Comparison of ENCODE assay signal across 10 cellular contexts in the genomic region with DNA sequence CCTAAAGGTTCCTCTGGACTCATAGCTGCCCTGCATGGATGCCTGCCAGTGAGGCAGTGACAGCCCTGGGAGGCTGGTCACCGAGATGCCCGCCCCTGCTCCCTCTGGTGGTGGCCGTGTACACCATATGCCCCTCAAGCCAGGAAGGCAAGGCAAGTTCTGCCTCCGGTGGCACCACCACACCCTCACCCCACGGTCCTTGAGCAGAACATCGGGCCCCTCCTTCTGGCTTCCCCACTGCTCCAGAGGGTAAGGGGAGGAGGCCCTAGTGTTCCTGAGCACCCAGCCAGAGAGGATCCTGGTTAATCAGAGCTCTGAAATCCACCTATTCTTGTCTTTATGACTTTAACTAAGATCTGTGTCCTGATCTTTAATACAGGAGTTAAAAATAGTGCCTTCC. TPM values are rescaled to one million over a fixed set of nuclear protein-coding genes. Genes with fewer than 3 reads are reported as not detected.
DNase-seq lines count a peak whose midpoint lies in the region; ATAC-seq, FAIRE-seq and TF ChIP-seq lines count a peak whose summit lies in the region.
"Had no signal": no experiment of that assay in that cellular context is flagged by ENCODE, and none has a peak within 500 bp of the region (broad histone marks: within the 10 kb centered on the region; RNA-seq: fewer than 3 reads in every experiment).

No MANE protein-coding gene starts in this region.

- H3K36me3 ChIP-seq in endodermal cell (ENCODE audit: control insufficient read depth, insufficient read depth, low read length) = peaks cover 42% of the 10 kb centered on the region
- no peaks in the 10 kb centered on the region for H3K36me3 ChIP-seq in parathyroid adenoma (ENCODE audit: control insufficient read depth, insufficient read depth, low read length)

- no peaks in the 10 kb centered on the region for H3K9me3 Mint-ChIP-seq in endodermal cell

- H3K27ac Mint-ChIP-seq in endodermal cell = no peak overlapping the region

- peaks cover 27% of the 10 kb centered on the region for H3K4me1 Mint-ChIP-seq in endodermal cell

- H3K4me3 ChIP-seq in AG09309 (ENCODE audit: control insufficient read depth, low read depth, low read length) = no peak overlapping the region
- H3K4me3 ChIP-seq in endodermal cell (ENCODE audit: low read length) = no peak overlapping the region
- no peak overlapping the region for H3K4me3 ChIP-seq in parathyroid adenoma (ENCODE audit: low read depth, low read length)

- TF ChIP-seq CTCF in AG09309 (IDR thresholded peaks at IDR 0.05; ENCODE audit: control insufficient read depth, insufficient read depth, low read depth, low read length, missing control alignments) = peak; percentile 68
- peak; percentile 75 for TF ChIP-seq CTCF in endodermal cell (conservative IDR thresholded peaks at IDR 0.05)
- TF ChIP-seq CTCF in parathyroid adenoma (IDR thresholded peaks at IDR 0.05) = peak; percentile 66

- whole genome bisulfite sequencing in endodermal cell (ENCODE audit: insufficient coverage in 1 of 2, insufficient read length in 1 of 2), 2 experiments = 93 to 100% methylated on average over 2 to 6 of the region's 6 CpGs

- H3K27ac ChIP-seq in endodermal cell (ENCODE audit: low read depth, low read length) (no peak overlapping the region), parathyroid adenoma (no peak overlapping the region)

- DNase-seq in AG09309 (ENCODE audit: low read depth) (no peak), GM04504 (ENCODE audit: low read depth) (peak; percentile 60), endodermal cell (peak; percentile 88), HuH-7 (ENCODE audit: low spot score) (no peak), HTR-8/SVneo (ENCODE audit: insufficient read length, low spot score) (no peak)

- H3K9me3 ChIP-seq in endodermal cell (ENCODE audit: control insufficient read depth, low read length) (no peaks in the 10 kb centered on the region), parathyroid adenoma (ENCODE audit: control insufficient read depth, low read length) (no peaks in the 10 kb centered on the region)

- H3K27me3 Mint-ChIP-seq in endodermal cell (ENCODE audit: insufficient read depth) = no peaks in the 10 kb centered on the region
- H3K27me3 Mint-ChIP-seq: IgD-negative memory B cell had no signal

- H3K4me3 Mint-ChIP-seq in endodermal cell = no peak overlapping the region
- H3K4me3 Mint-ChIP-seq: IgD-negative memory B cell had no signal

- H3K9ac ChIP-seq in endodermal cell (ENCODE audit: extremely low read depth, low read length, poor library complexity, severe bottlenecking) (no peak overlapping the region), parathyroid adenoma (no peak overlapping the region)

- no peaks in the 10 kb centered on the region for H3K27me3 ChIP-seq in endodermal cell (ENCODE audit: control insufficient read depth, insufficient read depth, low read length, poor library complexity, severe bottlenecking)
- no peaks in the 10 kb centered on the region for H3K27me3 ChIP-seq in parathyroid adenoma (ENCODE audit: control insufficient read depth, insufficient read depth, low read length)

- H3K4me2 ChIP-seq in parathyroid adenoma (ENCODE audit: low read length) = no peak overlapping the region

- peak; percentile 53 for ATAC-seq in HG03521 (IDR thresholded peaks at IDR 0.05; ENCODE audit: unreplicated experiment)

- H2AFZ ChIP-seq in parathyroid adenoma = peak overlapping the region; percentile 19

- H3K4me1 ChIP-seq in endodermal cell (ENCODE audit: control insufficient read depth, insufficient read depth, low read length) = no peaks in the 10 kb centered on the region
- peaks cover 10% of the 10 kb centered on the region for H3K4me1 ChIP-seq in parathyroid adenoma

- FAIRE-seq in TTC549 (lab: Jason Lieb, UNC) = peak; percentile 25
- FAIRE-seq in HTR-8/SVneo (lab: Jason Lieb, UNC) = no peak
- FAIRE-seq: islet of Langerhans had no signal

- no peaks in the 10 kb centered on the region for H3K79me2 ChIP-seq in parathyroid adenoma

- H3K36me3 Mint-ChIP-seq in endodermal cell (ENCODE audit: low read depth) = peaks cover 36% of the 10 kb centered on the region

RNA-seq across cellular contexts. Expression of a gene that starts 1.6 kb away (rescaled TPM):
- 100 to 1,000 TPM in 1 of 2 donors, 10 to 100 TPM in 1; 53.8 to 119 TPM for total RNA-seq in endodermal cell
- polyA plus RNA-seq in endodermal cell (2013, experiment 1 of 2) = 1.4 TPM
- 0.54 TPM for polyA plus RNA-seq in endodermal cell (2013, experiment 2 of 2)
- polyA plus RNA-seq: IgD-negative memory B cell had no signal

RNA-seq across cellular contexts. Expression of a gene that starts 4.7 kb away (rescaled TPM):
- 100 to 1,000 TPM; 149 to 152 TPM for total RNA-seq in endodermal cell
- polyA plus RNA-seq in endodermal cell (2013, experiment 1 of 2) = 79.3 TPM
- polyA plus RNA-seq in endodermal cell (2013, experiment 2 of 2) = 84.9 TPM
- polyA plus RNA-seq: IgD-negative memory B cell had no signal

RNA-seq across cellular contexts. Expression of a gene that starts 9.6 kb away (rescaled TPM):
- total RNA-seq in endodermal cell = 100 to 1,000 TPM; 224 to 284 TPM
- polyA plus RNA-seq in endodermal cell (2013, experiment 1 of 2) = 186 TPM
- polyA plus RNA-seq in endodermal cell (2013, experiment 2 of 2) = 215 TPM

RNA-seq across cellular contexts. Expression of a gene that starts 10.6 kb away (rescaled TPM):
- total RNA-seq in endodermal cell = 1 to 10 TPM; 1.8 to 5.0 TPM
- polyA plus RNA-seq in endodermal cell (2013, experiment 1 of 2) = 1.8 TPM
- polyA plus RNA-seq in endodermal cell (2013, experiment 2 of 2) = 2.2 TPM
- polyA plus RNA-seq: IgD-negative memory B cell had no signal

RNA-seq across cellular contexts. Expression of a gene that starts 16.2 kb away (rescaled TPM):
- total RNA-seq in endodermal cell = 100 to 1,000 TPM in 1 of 2 donors, 10 to 100 TPM in 1; 98.4 to 117 TPM
- polyA plus RNA-seq in endodermal cell (2013, experiment 1 of 2) = 115 TPM
- polyA plus RNA-seq in endodermal cell (2013, experiment 2 of 2) = 106 TPM

Comparison
In these comparisons a context has a peak if more than half of its experiments do, and no peak if none do; other contexts are left out.
1. DNase-seq: peak in GM04504 (single experiment) and endodermal cell (single experiment); none in AG09309 (single experiment), HuH-7 (single experiment) and HTR-8/SVneo (single experiment).
2. Peak in every context shown above with its lines, with median percentiles within 50 percentile points of each other: CTCF ChIP-seq.